In the genomic region with DNA sequence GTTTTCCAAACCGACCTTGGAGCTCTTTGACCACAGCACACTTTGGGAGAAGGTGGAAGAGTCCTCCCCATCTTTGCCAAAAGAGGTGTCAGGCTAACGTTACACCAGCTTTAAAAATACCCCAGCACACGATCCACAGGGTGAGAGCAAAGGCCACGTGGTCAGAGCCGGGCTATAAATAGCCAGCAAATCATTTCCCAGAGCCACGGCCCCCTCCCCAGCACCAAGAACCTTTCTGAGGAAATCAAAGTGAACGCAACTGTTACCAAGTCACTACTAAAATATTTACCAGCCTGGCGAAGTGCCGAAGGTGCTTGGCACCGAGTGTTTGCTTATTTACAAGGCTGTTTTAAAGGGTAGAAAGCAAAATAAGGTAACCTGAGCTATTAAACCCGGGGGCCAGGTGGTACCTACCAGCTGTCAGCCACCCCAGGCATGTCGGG, we compare ENCODE assay signal across 2 cellular contexts.
TF ChIP-seq lines count a peak whose summit lies in the region.

No MANE protein-coding gene starts in this region.

TF ChIP-seq in HepG2, 621 proteins besides CTCF, POLR2A, EP300 and RAD21 (continues in another document):
- TF ChIP-seq ZBTB39 (CRISPR knock-in tag; IDR thresholded peaks at IDR 0.05) (no peak), ARNT2 (CRISPR knock-in tag; IDR thresholded peaks at IDR 0.05; ENCODE audit: low read depth) (no peak), ZNF275 (CRISPR knock-in tag; IDR thresholded peaks at IDR 0.05; ENCODE audit: borderline replicate concordance) (no peak), SOX6 (IDR thresholded peaks at IDR 0.05) (no peak), SOX6 (CRISPR knock-in tag; IDR thresholded peaks at IDR 0.05) (no peak), ATF4 (CRISPR knock-in tag; IDR thresholded peaks at IDR 0.05) (no peak), BRCA1 (CRISPR knock-in tag; IDR thresholded peaks at IDR 0.05) (no peak), IRX3 (CRISPR knock-in tag; IDR thresholded peaks at IDR 0.05; ENCODE audit: borderline replicate concordance, low read depth) (no peak), ZNF709 (CRISPR knock-in tag; IDR thresholded peaks at IDR 0.05) (no peak), MEIS2 (CRISPR knock-in tag; IDR thresholded peaks at IDR 0.05) (no peak), HNRNPLL (IDR thresholded peaks at IDR 0.05; ENCODE audit: low read depth, low read length, poor library complexity, severe bottlenecking) (no peak), RBFOX2 (IDR thresholded peaks at IDR 0.05; ENCODE audit: low read depth, low read length) (no peak), ZNF775 (CRISPR knock-in tag; IDR thresholded peaks at IDR 0.05; ENCODE audit: borderline replicate concordance) (no peak), NONO (IDR thresholded peaks at IDR 0.05) (no peak), NONO (CRISPR knock-in tag; conservative IDR thresholded peaks at IDR 0.05) (no peak), EED (CRISPR knock-in tag; IDR thresholded peaks at IDR 0.05) (no peak), GLI4 (CRISPR knock-in tag; IDR thresholded peaks at IDR 0.05; ENCODE audit: borderline replicate concordance) (no peak)
- TF ChIP-seq, protein P1, sequence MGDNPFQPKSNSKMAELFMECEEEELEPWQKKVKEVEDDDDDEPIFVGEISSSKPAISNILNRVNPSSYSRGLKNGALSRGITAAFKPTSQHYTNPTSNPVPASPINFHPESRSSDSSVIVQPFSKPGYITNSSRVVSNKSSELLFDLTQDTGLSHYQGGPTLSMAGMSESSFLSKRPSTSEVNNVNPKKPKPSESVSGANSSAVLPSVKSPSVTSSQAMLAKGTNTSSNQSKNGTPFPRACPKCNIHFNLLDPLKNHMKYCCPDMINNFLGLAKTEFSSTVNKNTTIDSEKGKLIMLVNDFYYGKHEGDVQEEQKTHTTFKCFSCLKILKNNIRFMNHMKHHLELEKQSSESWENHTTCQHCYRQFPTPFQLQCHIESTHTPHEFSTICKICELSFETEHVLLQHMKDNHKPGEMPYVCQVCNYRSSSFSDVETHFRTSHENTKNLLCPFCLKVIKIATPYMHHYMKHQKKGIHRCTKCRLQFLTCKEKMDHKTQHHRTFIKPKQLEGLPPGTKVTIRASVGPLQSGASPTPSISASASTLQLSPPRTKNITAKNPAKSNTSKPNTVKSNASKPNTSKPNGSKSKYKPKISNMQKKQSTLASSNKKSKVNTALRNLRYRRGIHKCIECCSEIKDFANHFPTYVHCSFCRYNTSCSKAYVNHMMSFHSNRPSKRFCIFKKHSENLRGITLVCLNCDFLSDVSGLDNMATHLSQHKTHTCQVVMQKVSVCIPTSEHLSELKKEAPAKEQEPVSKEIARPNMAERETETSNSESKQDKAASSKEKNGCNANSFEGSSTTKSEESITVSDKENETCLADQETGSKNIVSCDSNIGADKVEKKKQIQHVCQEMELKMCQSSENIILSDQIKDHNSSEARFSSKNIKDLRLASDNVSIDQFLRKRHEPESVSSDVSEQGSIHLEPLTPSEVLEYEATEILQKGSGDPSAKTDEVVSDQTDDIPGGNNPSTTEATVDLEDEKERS (CRISPR knock-in tag; IDR thresholded peaks at IDR 0.05), result no peak
- TF ChIP-seq, protein P2, sequence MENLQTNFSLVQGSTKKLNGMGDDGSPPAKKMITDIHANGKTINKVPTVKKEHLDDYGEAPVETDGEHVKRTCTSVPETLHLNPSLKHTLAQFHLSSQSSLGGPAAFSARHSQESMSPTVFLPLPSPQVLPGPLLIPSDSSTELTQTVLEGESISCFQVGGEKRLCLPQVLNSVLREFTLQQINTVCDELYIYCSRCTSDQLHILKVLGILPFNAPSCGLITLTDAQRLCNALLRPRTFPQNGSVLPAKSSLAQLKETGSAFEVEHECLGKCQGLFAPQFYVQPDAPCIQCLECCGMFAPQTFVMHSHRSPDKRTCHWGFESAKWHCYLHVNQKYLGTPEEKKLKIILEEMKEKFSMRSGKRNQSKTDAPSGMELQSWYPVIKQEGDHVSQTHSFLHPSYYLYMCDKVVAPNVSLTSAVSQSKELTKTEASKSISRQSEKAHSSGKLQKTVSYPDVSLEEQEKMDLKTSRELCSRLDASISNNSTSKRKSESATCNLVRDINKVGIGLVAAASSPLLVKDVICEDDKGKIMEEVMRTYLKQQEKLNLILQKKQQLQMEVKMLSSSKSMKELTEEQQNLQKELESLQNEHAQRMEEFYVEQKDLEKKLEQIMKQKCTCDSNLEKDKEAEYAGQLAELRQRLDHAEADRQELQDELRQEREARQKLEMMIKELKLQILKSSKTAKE (CRISPR knock-in tag; IDR thresholded peaks at IDR 0.05; ENCODE audit: borderline replicate concordance), result no peak

TF ChIP-seq in WTC11, 78 proteins besides CTCF, POLR2A, EP300 and RAD21 (continued from another document):
- TF ChIP-seq, protein P3, sequence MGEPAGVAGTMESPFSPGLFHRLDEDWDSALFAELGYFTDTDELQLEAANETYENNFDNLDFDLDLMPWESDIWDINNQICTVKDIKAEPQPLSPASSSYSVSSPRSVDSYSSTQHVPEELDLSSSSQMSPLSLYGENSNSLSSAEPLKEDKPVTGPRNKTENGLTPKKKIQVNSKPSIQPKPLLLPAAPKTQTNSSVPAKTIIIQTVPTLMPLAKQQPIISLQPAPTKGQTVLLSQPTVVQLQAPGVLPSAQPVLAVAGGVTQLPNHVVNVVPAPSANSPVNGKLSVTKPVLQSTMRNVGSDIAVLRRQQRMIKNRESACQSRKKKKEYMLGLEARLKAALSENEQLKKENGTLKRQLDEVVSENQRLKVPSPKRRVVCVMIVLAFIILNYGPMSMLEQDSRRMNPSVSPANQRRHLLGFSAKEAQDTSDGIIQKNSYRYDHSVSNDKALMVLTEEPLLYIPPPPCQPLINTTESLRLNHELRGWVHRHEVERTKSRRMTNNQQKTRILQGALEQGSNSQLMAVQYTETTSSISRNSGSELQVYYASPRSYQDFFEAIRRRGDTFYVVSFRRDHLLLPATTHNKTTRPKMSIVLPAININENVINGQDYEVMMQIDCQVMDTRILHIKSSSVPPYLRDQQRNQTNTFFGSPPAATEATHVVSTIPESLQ (CRISPR knock-in tag; IDR thresholded peaks at IDR 0.05), result no peak
- TF ChIP-seq PRRX2 (CRISPR knock-in tag; IDR thresholded peaks at IDR 0.05) (no peak), AFF4 (CRISPR knock-in tag; IDR thresholded peaks at IDR 0.05; ENCODE audit: borderline replicate concordance) (no peak), RELA (CRISPR knock-in tag; IDR thresholded peaks at IDR 0.05; ENCODE audit: borderline replicate concordance) (no peak), HMGXB4 (CRISPR knock-in tag; IDR thresholded peaks at IDR 0.05) (no peak), FOXP1 (CRISPR knock-in tag; IDR thresholded peaks at IDR 0.05; ENCODE audit: borderline replicate concordance) (no peak), ESRRA (CRISPR knock-in tag; IDR thresholded peaks at IDR 0.05; ENCODE audit: borderline replicate concordance) (no peak), NR1H2 (CRISPR knock-in tag; IDR thresholded peaks at IDR 0.05) (no peak), CBFB (CRISPR knock-in tag; IDR thresholded peaks at IDR 0.05; ENCODE audit: low read depth) (no peak)
